16 cellular contexts compared by ENCODE assay signal in genomic region chr17:39709319-39709997, GRCh38. TPM values are rescaled to one million over a fixed set of nuclear protein-coding genes. Genes with fewer than 3 reads are reported as not detected.
DNase-seq lines count a peak whose midpoint lies in the region; ATAC-seq and TF ChIP-seq lines count a peak whose summit lies in the region.
"Had no signal": no experiment of that assay in that cellular context is flagged by ENCODE, and none has a peak within 500 bp of the region (broad histone marks: within the 10 kb centered on the region; RNA-seq: fewer than 3 reads in every experiment).

No MANE protein-coding gene starts in this region.

- peaks cover 55% of the 10 kb centered on the region for H3K4me1 Mint-ChIP-seq in Calu3 (ENCODE audit: low read depth, unreplicated experiment)
- H3K4me1 Mint-ChIP-seq in T-helper 17 cell = peaks cover 16% of the 10 kb centered on the region
- no peaks in the 10 kb centered on the region for H3K4me1 Mint-ChIP-seq in endothelial cell (ENCODE audit: unreplicated experiment)

- no peaks in the 10 kb centered on the region for H3K27me3 Mint-ChIP-seq in Calu3 (ENCODE audit: unreplicated experiment)
- H3K27me3 Mint-ChIP-seq in T-helper 17 cell = no peaks in the 10 kb centered on the region
- H3K27me3 Mint-ChIP-seq in endothelial cell (ENCODE audit: unreplicated experiment) = peaks cover 6% of the 10 kb centered on the region
- H3K27me3 Mint-ChIP-seq: B cell had no signal

- H3K36me3 Mint-ChIP-seq in Calu3 (ENCODE audit: insufficient read depth, unreplicated experiment) (peaks cover 98% of the 10 kb centered on the region), T-helper 17 cell (ENCODE audit: low read depth) (no peaks in the 10 kb centered on the region), endothelial cell (ENCODE audit: low read depth, unreplicated experiment) (peaks cover 18% of the 10 kb centered on the region)

- DNase-seq in Calu3 = no peak
- DNase-seq in T-helper 17 cell = no peak
- DNase-seq in endothelial cell (ENCODE audit: low spot score) = no peak
- no peak for DNase-seq in neuronal stem cell (ENCODE audit: low spot score)
- no peak for DNase-seq in stimulated activated CD4-positive, alpha-beta T cell treated with anti-CD3 and anti-CD28 coated beads, Interleukin-2, amount 100 ng/mL, for 48 hours
- DNase-seq in iPS-NIHi7 (ENCODE audit: extremely low spot score) = no peak
- DNase-seq: DMS 273 treated with DMSO at 0.1 percent for 48 hours, H7, NCI-H1436, NCI-H2081 treated with DMSO at 0.1 percent for 48 hours, NCI-H2227 treated with DMSO at 0.1 percent for 48 hours, NCI-H524 treated with DMSO at 0.1 percent for 48 hours had no signal

- ATAC-seq in T-helper 17 cell (no peak), GM21619 (IDR thresholded peaks at IDR 0.05; ENCODE audit: unreplicated experiment) (no peak)

- no peak overlapping the region for H3K27ac ChIP-seq in neuronal stem cell (replicated peaks; ENCODE audit: low read length)

- no peaks in the 10 kb centered on the region for H3K27me3 ChIP-seq in neuronal stem cell (ENCODE audit: control insufficient read depth in 3 of 3, insufficient read depth in 3 of 3, low read depth in 1 of 3, low read length in 3 of 3)

- no peak overlapping the region for H2BK15ac ChIP-seq in neuronal stem cell (ENCODE audit: low read length)

- peak overlapping the region; percentile 36 for H3K23ac ChIP-seq in neuronal stem cell (ENCODE audit: low read depth, low read length, poor library complexity)

- peaks cover 52 to 77% of the 10 kb centered on the region in 2 donors for H3K36me3 ChIP-seq in neuronal stem cell (replicated peaks in 1 of 2; ENCODE audit: control insufficient read depth in 2 of 2, insufficient read depth in 2 of 2, low read length in 2 of 2)

- H4K91ac ChIP-seq in neuronal stem cell (ENCODE audit: low read depth, low read length, poor library complexity) = peak overlapping the region; percentile 32

- BruUV-seq in Calu3 (replicated peaks; lab: Mats Ljungman, UMichigan) = no TSS peak

- no peak overlapping the region for H2BK120ac ChIP-seq in neuronal stem cell (ENCODE audit: low read depth, low read length)

- peak overlapping the region; percentile 17 for H3K9ac ChIP-seq in neuronal stem cell (ENCODE audit: low read depth, low read length, poor library complexity)

- intact Hi-C loops in Calu3 (cut with micrococcal nuclease; ENCODE audit: unreplicated experiment) = loop anchor here (5.0 kb wide), 1 partner anchor 388 kb away; no protein-coding TSS in a partner anchor

- H2BK12ac ChIP-seq in neuronal stem cell (ENCODE audit: low read length) = no peak overlapping the region

- H3K79me1 ChIP-seq in neuronal stem cell (ENCODE audit: low read depth, low read length) = peaks cover 17% of the 10 kb centered on the region

- H3K4ac ChIP-seq in neuronal stem cell (ENCODE audit: low read length) = no peak overlapping the region

- no peak overlapping the region for H2AK5ac ChIP-seq in neuronal stem cell (ENCODE audit: low read depth, low read length)

- H2BK5ac ChIP-seq in neuronal stem cell (ENCODE audit: low read length) = no peak overlapping the region

- peak overlapping the region; percentile 0 for H3K4me3 Mint-ChIP-seq in Calu3 (ENCODE audit: low read depth, unreplicated experiment)
- no peak overlapping the region for H3K4me3 Mint-ChIP-seq in T-helper 17 cell
- H3K4me3 Mint-ChIP-seq in endothelial cell (ENCODE audit: unreplicated experiment) = peak overlapping the region; percentile 66
- H3K4me3 Mint-ChIP-seq: B cell had no signal

- H2AFZ ChIP-seq in neuronal stem cell (ENCODE audit: low read length) = no peak overlapping the region

- CTCF ChIA-PET in Calu3 (lab: Charles Lee) = interaction anchor here (1.1 to 161.2 kb wide), 10 partner anchors 5 to 318 kb away, joined by 3 to 42089 read pairs (median 210); partner anchors contain the start of genes ERBB2, GRB7, GSDMA and GSDMB

- no CpG with 5 or more reads among the region's 14 CpGs for WGBS in neuronal stem cell (ENCODE audit: extremely low coverage in 2 of 2, insufficient read length in 2 of 2, insufficient replicate concordance in 1 of 2), 2 donors

- no peaks in the 10 kb centered on the region for H3K9me3 Mint-ChIP-seq in Calu3 (ENCODE audit: low read depth, unreplicated experiment)
- no peaks in the 10 kb centered on the region for H3K9me3 Mint-ChIP-seq in endothelial cell (ENCODE audit: unreplicated experiment)

- peak overlapping the region; percentile 3 for H3K27ac Mint-ChIP-seq in Calu3 (ENCODE audit: unreplicated experiment)
- peak overlapping the region; percentile 16 for H3K27ac Mint-ChIP-seq in T-helper 17 cell
- no peak overlapping the region for H3K27ac Mint-ChIP-seq in endothelial cell (ENCODE audit: unreplicated experiment)
- H3K27ac Mint-ChIP-seq: B cell had no signal

- no peak overlapping the region for H3K14ac ChIP-seq in neuronal stem cell (ENCODE audit: low read length)

- no peaks in the 10 kb centered on the region for H3K9me3 ChIP-seq in T-helper 17 cell (ENCODE audit: control insufficient read depth, low read length, poor library complexity, severe bottlenecking)
- no peaks in the 10 kb centered on the region for H3K9me3 ChIP-seq in neuronal stem cell (replicated peaks in 1 of 2; ENCODE audit: control insufficient read depth in 2 of 2, insufficient read depth in 1 of 2, low read depth in 1 of 2, low read length in 2 of 2)

- no peak for TF ChIP-seq CTCF in Calu3 (IDR thresholded peaks at IDR 0.05; ENCODE audit: unreplicated experiment)
- no peak for TF ChIP-seq CTCF in endothelial cell (IDR thresholded peaks at IDR 0.05; ENCODE audit: unreplicated experiment)

- no peak overlapping the region for H4K8ac ChIP-seq in neuronal stem cell (ENCODE audit: low read depth, low read length)

- no peak overlapping the region for H3K4me3 ChIP-seq in neuronal stem cell (ENCODE audit: low read length in 2 of 2)

- H3K4me1 ChIP-seq in neuronal stem cell (ENCODE audit: control insufficient read depth in 2 of 2, insufficient read depth in 1 of 2, low read depth in 1 of 2, low read length in 2 of 2) = peaks cover 0 to 12% of the 10 kb centered on the region in 2 donors

- no peak overlapping the region for H3K4me2 ChIP-seq in neuronal stem cell (ENCODE audit: insufficient read depth, low read length, poor library complexity, severe bottlenecking)

- no peak overlapping the region for H3K18ac ChIP-seq in neuronal stem cell (ENCODE audit: low read length)

RNA-seq across cellular contexts. Expression of gene ERBB2, which starts 9.6 kb away (rescaled TPM):
- total RNA-seq in Calu3 (2022) (4,829 and 4,830 TPM in 2 replicates), T-helper 17 cell (1 to 10 TPM; 1.3 to 3.5 TPM), endothelial cell (ENCODE audit: unreplicated experiment) (49.0 TPM)
- 69.2 TPM for polyA plus RNA-seq in neuronal stem cell (2013, experiment 1 of 2)
- 69.0 TPM for polyA plus RNA-seq in neuronal stem cell (2013, experiment 2 of 2)

RNA-seq across cellular contexts. Expression of gene MIEN1, which starts 20.9 kb away (rescaled TPM):
- total RNA-seq in Calu3 (2022) (2,121 and 2,217 TPM in 2 replicates), T-helper 17 cell (10 to 100 TPM; 36.9 to 41.8 TPM), endothelial cell (ENCODE audit: unreplicated experiment) (15.5 TPM)
- polyA plus RNA-seq in neuronal stem cell (2013, experiment 1 of 2) = 78.7 TPM
- polyA plus RNA-seq in neuronal stem cell (2013, experiment 2 of 2) = 72.6 TPM

RNA-seq across cellular contexts. Expression of gene PGAP3, which starts 21.6 kb away (rescaled TPM):
- total RNA-seq in Calu3 (2022) = 1,186 and 1,276 TPM in 2 replicates
- 10 to 100 TPM; 28.8 to 31.3 TPM for total RNA-seq in T-helper 17 cell
- total RNA-seq in endothelial cell (ENCODE audit: unreplicated experiment) = 11.2 TPM
- polyA plus RNA-seq in neuronal stem cell (2013, experiment 1 of 2) = 10.1 TPM
- 11.1 TPM for polyA plus RNA-seq in neuronal stem cell (2013, experiment 2 of 2)

RNA-seq across cellular contexts. Expression of gene GRB7, which starts 28.3 kb away (rescaled TPM):
- total RNA-seq in Calu3 (2022) = 2,531 and 2,746 TPM in 2 replicates
- total RNA-seq in T-helper 17 cell = not detected
- total RNA-seq in endothelial cell (ENCODE audit: unreplicated experiment) = 1.3 TPM
- polyA plus RNA-seq in neuronal stem cell (2013, experiment 1 of 2) = 5.9 TPM
- polyA plus RNA-seq in neuronal stem cell (2013, experiment 2 of 2) = 5.9 TPM
- total RNA-seq: RPMI7951 had no signal

RNA-seq across cellular contexts. Expression of gene PNMT, which starts 41.2 kb away (rescaled TPM):
- total RNA-seq in Calu3 (2022) (1.3 and 3.2 TPM in 2 replicates), T-helper 17 cell (not detected), endothelial cell (ENCODE audit: unreplicated experiment) (not detected)
- 0.95 TPM for polyA plus RNA-seq in neuronal stem cell (2013, experiment 1 of 2)
- polyA plus RNA-seq in neuronal stem cell (2013, experiment 2 of 2) = 1.0 TPM
- total RNA-seq: OCI-LY7, RPMI7951 had no signal

Comparison
In these comparisons a context has a peak if more than half of its experiments do, and no peak if none do; other contexts are left out.
1. RNA of gene ERBB2, which starts 9.6 kb away (total RNA-seq): 4,829 to 4,830 TPM in Calu3; 49.0 TPM in endothelial cell (single experiment) and 1.3 to 3.5 TPM in T-helper 17 cell; every median in the first group is over 10 times any median in the second.
2. RNA of gene MIEN1, which starts 20.9 kb away (total RNA-seq): 2,121 to 2,217 TPM in Calu3; 36.9 to 41.8 TPM in T-helper 17 cell and 15.5 TPM in endothelial cell (single experiment); every median in the first group is over 10 times any median in the second.
3. RNA of gene PGAP3, which starts 21.6 kb away (total RNA-seq): 1,186 to 1,276 TPM in Calu3; 28.8 to 31.3 TPM in T-helper 17 cell and 11.2 TPM in endothelial cell (single experiment); every median in the first group is over 10 times any median in the second.